1 cellular context compared by ENCODE assay signal in genomic region chr3:101693540-101693939, GRCh38.
TF ChIP-seq lines count a peak whose summit lies in the region.

No MANE protein-coding gene starts in this region.

TF ChIP-seq in HepG2, 621 proteins besides CTCF, POLR2A, EP300 and RAD21:
- peak; percentile 94 for TF ChIP-seq ZBTB33 (CRISPR knock-in tag; IDR thresholded peaks at IDR 0.05)
- peak; percentile 52 for TF ChIP-seq STAG1 (CRISPR knock-in tag; IDR thresholded peaks at IDR 0.05)
